Comparison of ENCODE assay signal across 8 cellular contexts in the genomic region with DNA sequence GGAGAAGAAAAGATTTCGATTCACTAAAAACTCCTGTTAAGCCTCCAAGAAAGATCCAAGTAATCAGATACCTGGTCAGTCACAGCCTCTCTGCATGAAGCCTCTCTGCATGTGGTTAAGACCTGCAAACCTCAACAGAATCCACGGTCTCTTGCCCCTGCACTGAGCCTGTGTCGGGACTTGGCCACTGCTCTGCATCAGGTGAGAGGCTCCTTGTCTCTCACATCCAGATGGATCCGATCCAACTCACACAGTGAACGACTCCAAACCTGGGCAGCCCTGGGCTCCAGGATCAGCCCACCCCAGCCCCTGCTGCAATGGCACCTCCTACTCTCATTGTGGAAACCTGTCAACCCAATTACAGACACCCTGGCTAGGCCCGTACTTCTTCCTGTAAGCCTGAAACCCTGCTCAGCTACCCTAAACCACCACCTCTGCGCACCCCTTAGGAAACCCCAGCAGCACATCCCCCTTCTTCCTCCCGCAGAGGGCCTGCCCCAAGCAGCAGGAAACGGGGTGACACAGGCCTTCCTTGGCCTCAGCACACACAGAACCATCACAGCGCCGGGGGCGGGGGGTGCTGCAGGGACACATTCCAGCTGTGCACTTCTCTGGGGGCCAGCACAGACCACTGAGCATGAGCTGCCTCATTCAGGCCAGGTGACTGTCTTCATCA.
DNase-seq lines count a peak whose midpoint lies in the region; ATAC-seq, FAIRE-seq and TF ChIP-seq lines count a peak whose summit lies in the region.

No MANE protein-coding gene starts in this region.

- no peak overlapping the region for H3K4me3 ChIP-seq in kidney (ENCODE audit: low read length in 2 of 2)

- DNase-seq in GM19240 (ENCODE audit: insufficient read length, low spot score) (peak; percentile 55), kidney (peak; percentile 80), HCEC 1CT (no peak), erythroblast (lab: John Stamatoyannopoulos, UW) (no peak)
- peak; percentile 58 for DNase-seq in activated CD8-positive, alpha-beta memory T cell treated with anti-CD3 and anti-CD28 coated beads, Interleukin-2, amount 50 U/mL, for 1 hour (ENCODE audit: extremely low read depth)
- DNase-seq in stimulated activated CD8-positive, alpha-beta memory T cell treated with anti-CD3 and anti-CD28 coated beads, Interleukin-7, amount 100 ng/mL, for 4 hours (ENCODE audit: low read depth in 2 of 2) = peak; percentile 70 to 74

- H3K36me3 ChIP-seq in kidney (ENCODE audit: control insufficient read depth in 1 of 2, insufficient read depth in 2 of 2, low read length in 2 of 2) = no peaks in the 10 kb centered on the region

- H3K27ac ChIP-seq in kidney (ENCODE audit: low read depth in 2 of 2, low read length in 2 of 2) = no peak overlapping the region

- TF ChIP-seq CTCF in kidney (IDR thresholded peaks at IDR 0.05; ENCODE audit: borderline replicate concordance, extremely low read depth, insufficient read depth) = no peak

- no peak overlapping the region for H3K9ac ChIP-seq in kidney (ENCODE audit: low read length in 2 of 2)

- no peak for TF ChIP-seq POLR2A in erythroblast (IDR thresholded peaks at IDR 0.05; ENCODE audit: low read length)

- no peak for FAIRE-seq in kidney (lab: Jason Lieb, UNC)

- no peaks in the 10 kb centered on the region for H3K9me3 ChIP-seq in kidney (ENCODE audit: control insufficient read depth in 1 of 2, low read length in 2 of 2)

- ATAC-seq in HG03520 (IDR thresholded peaks at IDR 0.05; ENCODE audit: unreplicated experiment) (peak; percentile 42), HG02623 (IDR thresholded peaks at IDR 0.05; ENCODE audit: unreplicated experiment) (no peak)

- intact Hi-C loops in kidney (cut with DNase I) = no loop called here

- H3K4me1 ChIP-seq in kidney (ENCODE audit: control insufficient read depth in 1 of 2, insufficient read depth in 1 of 2, low read depth in 1 of 2, low read length in 2 of 2) = peaks cover 26 to 38% of the 10 kb centered on the region in 2 donors

Comparison
In these comparisons a context has a peak if more than half of its experiments do, and no peak if none do; other contexts are left out.
1. DNase-seq: peak in GM19240 (single experiment), activated CD8-positive, alpha-beta memory T cell treated with anti-CD3 and anti-CD28 coated beads, Interleukin-2, amount 50 U/mL, for 1 hour (single experiment), kidney (single experiment) and stimulated activated CD8-positive, alpha-beta memory T cell treated with anti-CD3 and anti-CD28 coated beads, Interleukin-7, amount 100 ng/mL, for 4 hours (2 of 2); none in HCEC 1CT (single experiment) and erythroblast (0 of 2).